Comparison of ENCODE assay signal across 25 cellular contexts in the genomic region with DNA sequence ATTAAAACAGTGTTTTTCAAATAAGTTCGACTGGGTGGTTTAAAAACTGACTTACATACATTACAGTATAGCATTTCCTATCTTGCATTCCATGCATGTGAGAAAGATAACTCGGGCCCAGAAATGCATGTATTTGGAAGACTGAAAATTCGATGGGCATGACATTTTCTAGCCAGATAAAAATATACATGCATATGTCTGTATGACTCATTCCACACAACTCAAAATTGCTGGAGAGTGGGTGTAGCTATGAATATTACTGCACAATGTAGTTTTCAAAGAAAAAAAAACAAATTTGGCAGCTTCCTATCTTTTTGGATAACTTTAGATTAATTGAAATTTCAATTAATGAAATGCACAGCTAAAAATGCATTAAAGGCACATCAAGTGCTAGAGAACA. TPM values are rescaled to one million over a fixed set of nuclear protein-coding genes. Genes with fewer than 3 reads are reported as not detected.
"Had no signal": no experiment of that assay in that cellular context is flagged by ENCODE, and none has a peak within 500 bp of the region (broad histone marks: within the 10 kb centered on the region; RNA-seq: fewer than 3 reads in every experiment).

No MANE protein-coding gene starts in this region.

- H3K4me3 ChIP-seq: dorsolateral prefrontal cortex, gastroesophageal sphincter, spleen had no signal

- FAIRE-seq: colon, endothelial cell of umbilical vein had no signal

- H3K27me3 ChIP-seq: dorsolateral prefrontal cortex, gastroesophageal sphincter, spleen had no signal

- H3K9me3 ChIP-seq: gastroesophageal sphincter had no signal

- H3K27me3 Mint-ChIP-seq: activated CD4-positive, alpha-beta T cell treated with anti-CD3 and anti-CD28 coated beads, Interleukin-2, amount 10 ng/mL, durations not matched to agents 7 days and 5 days; activated naive CD4-positive, alpha-beta T cell treated with anti-CD3 and anti-CD28 coated beads, Interleukin-2, amount 50 U/mL, for 24 hours; brain; effector memory CD8-positive, alpha-beta T cell; naive thymus-derived CD4-positive, alpha-beta T cell had no signal

- H3K4me1 Mint-ChIP-seq: activated CD4-positive, alpha-beta T cell treated with anti-CD3 and anti-CD28 coated beads, Interleukin-2, amount 10 ng/mL, durations not matched to agents 7 days and 5 days; activated naive CD4-positive, alpha-beta T cell treated with anti-CD3 and anti-CD28 coated beads, Interleukin-2, amount 50 U/mL, for 24 hours; brain; naive thymus-derived CD4-positive, alpha-beta T cell; neural crest cell had no signal

- H3K9me3 Mint-ChIP-seq: activated CD4-positive, alpha-beta T cell treated with anti-CD3 and anti-CD28 coated beads, Interleukin-2, amount 10 ng/mL, durations not matched to agents 7 days and 5 days; neural crest cell had no signal

- H3K36me3 Mint-ChIP-seq: activated naive CD4-positive, alpha-beta T cell treated with anti-CD3 and anti-CD28 coated beads, Interleukin-2, amount 50 U/mL, for 24 hours; brain had no signal

- H3K27ac ChIP-seq: dorsolateral prefrontal cortex, gastroesophageal sphincter, spleen, VCaP had no signal

- H3K4me1 ChIP-seq: gastroesophageal sphincter, spleen had no signal

- H3K36me3 ChIP-seq: gastroesophageal sphincter, spleen had no signal

- H3K4me3 Mint-ChIP-seq: activated CD4-positive, alpha-beta T cell treated with anti-CD3 and anti-CD28 coated beads, Interleukin-2, amount 10 ng/mL, durations not matched to agents 7 days and 5 days; activated naive CD4-positive, alpha-beta T cell treated with anti-CD3 and anti-CD28 coated beads, Interleukin-2, amount 50 U/mL, for 24 hours; brain; effector memory CD8-positive, alpha-beta T cell; naive thymus-derived CD4-positive, alpha-beta T cell; neural crest cell had no signal

- DNase-seq: activated CD4-positive, alpha-beta T cell treated with anti-CD3 and anti-CD28 coated beads, Interleukin-2, amount 10 ng/mL, durations not matched to agents 7 days and 5 days; activated gamma-delta T cell treated with Interleukin-2 at 50 U/mL for 16 hours; activated T-cell treated with anti-CD3 and anti-CD28 coated beads, Interleukin-2, amount 50 U/mL, for 1 hour; aorta; central memory CD4-positive, alpha-beta T cell; dorsolateral prefrontal cortex; effector memory CD8-positive, alpha-beta T cell; islet precursor cell; left cardiac atrium; mesendoderm; naive thymus-derived CD4-positive, alpha-beta T cell; spleen; stimulated activated CD4-positive, alpha-beta T cell treated with anti-CD3 and anti-CD28 coated beads, Interleukin-4, amount 100 ng/mL, for 1 hour; stimulated activated naive CD4-positive, alpha-beta T cell had no signal

- H3K27ac Mint-ChIP-seq: activated CD4-positive, alpha-beta T cell treated with anti-CD3 and anti-CD28 coated beads, Interleukin-2, amount 10 ng/mL, durations not matched to agents 7 days and 5 days; activated naive CD4-positive, alpha-beta T cell treated with anti-CD3 and anti-CD28 coated beads, Interleukin-2, amount 50 U/mL, for 24 hours; brain; effector memory CD8-positive, alpha-beta T cell; naive thymus-derived CD4-positive, alpha-beta T cell had no signal

- ATAC-seq: activated CD4-positive, CD25-positive, alpha-beta regulatory T cell treated with anti-CD3 and anti-CD28 coated beads, Interleukin-2, amount 50 U/mL, for 24 hours; effector memory CD8-positive, alpha-beta T cell; esophagus mucosa; gastroesophageal sphincter; left cardiac atrium; naive thymus-derived CD4-positive, alpha-beta T cell had no signal

RNA-seq across cellular contexts. Expression of a gene that starts 54.4 kb away (rescaled TPM):
- total RNA-seq: activated CD4-positive, alpha-beta T cell treated with anti-CD3 and anti-CD28 coated beads, Interleukin-2, amount 10 ng/mL, durations not matched to agents 7 days and 5 days; endothelial cell of umbilical vein; esophagus mucosa; naive thymus-derived CD4-positive, alpha-beta T cell; neural crest cell; T-helper 2 cell treated with Interferon-gamma antibody and Interleukin-4, amounts not matched to agents 100 ng/mL and 5 ng/mL, for 36 hours had no signal
- polyA plus RNA-seq: endothelial cell of umbilical vein; liver; naive thymus-derived CD4-positive, alpha-beta T cell had no signal
